ENCODE assay signal across 2 cellular contexts in the genomic region with DNA sequence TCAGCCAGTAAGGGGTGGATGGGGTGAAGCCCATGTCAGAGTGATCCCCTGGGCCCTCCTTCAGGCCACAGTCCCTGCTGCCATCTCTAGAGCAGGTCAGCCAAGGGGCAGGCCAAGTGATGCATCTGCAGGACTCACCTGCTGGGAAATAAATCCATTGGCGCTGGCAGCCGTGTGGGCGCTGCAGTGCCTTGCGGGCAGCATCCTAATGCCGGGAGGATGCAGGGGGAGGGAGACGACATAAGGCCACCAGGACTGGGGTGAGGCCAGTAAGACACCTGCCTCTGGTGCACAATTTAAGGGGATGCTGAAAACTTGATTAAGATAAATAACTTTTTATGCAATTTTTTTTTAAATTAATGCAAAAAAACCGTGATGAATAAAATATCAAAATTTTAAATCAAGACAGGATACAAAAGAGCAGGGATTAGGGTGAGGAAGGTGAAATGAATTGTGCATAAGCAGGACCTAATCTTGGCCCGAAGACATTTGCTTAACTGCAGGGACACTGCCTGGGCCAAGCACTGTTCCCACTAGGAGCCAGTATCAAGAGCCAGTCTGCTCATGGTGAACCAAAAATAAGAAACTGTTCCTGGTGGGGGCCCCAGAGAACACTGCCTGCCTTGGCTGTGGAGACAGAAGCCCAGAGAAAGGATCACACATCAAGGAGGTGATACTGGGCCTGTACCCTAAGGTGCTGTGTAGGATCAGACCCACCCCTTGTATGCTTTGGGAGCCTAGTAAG.
TF ChIP-seq lines count a peak whose summit lies in the region.

No MANE protein-coding gene starts in this region.

TF ChIP-seq in WTC11, 78 proteins besides CTCF, POLR2A, EP300 and RAD21 (continued from another document):
- TF ChIP-seq, protein P1, sequence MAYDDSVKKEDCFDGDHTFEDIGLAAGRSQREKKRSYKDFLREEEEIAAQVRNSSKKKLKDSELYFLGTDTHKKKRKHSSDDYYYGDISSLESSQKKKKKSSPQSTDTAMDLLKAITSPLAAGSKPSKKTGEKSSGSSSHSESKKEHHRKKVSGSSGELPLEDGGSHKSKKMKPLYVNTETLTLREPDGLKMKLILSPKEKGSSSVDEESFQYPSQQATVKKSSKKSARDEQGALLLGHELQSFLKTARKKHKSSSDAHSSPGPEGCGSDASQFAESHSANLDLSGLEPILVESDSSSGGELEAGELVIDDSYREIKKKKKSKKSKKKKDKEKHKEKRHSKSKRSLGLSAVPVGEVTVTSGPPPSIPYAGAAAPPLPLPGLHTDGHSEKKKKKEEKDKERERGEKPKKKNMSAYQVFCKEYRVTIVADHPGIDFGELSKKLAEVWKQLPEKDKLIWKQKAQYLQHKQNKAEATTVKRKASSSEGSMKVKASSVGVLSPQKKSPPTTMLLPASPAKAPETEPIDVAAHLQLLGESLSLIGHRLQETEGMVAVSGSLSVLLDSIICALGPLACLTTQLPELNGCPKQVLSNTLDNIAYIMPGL (CRISPR knock-in tag; IDR thresholded peaks at IDR 0.05) = no peak
- no peak for TF ChIP-seq ESRRA (CRISPR knock-in tag; IDR thresholded peaks at IDR 0.05; ENCODE audit: borderline replicate concordance)
- no peak for TF ChIP-seq USF2 (CRISPR knock-in tag; IDR thresholded peaks at IDR 0.05)
- TF ChIP-seq, protein P2, sequence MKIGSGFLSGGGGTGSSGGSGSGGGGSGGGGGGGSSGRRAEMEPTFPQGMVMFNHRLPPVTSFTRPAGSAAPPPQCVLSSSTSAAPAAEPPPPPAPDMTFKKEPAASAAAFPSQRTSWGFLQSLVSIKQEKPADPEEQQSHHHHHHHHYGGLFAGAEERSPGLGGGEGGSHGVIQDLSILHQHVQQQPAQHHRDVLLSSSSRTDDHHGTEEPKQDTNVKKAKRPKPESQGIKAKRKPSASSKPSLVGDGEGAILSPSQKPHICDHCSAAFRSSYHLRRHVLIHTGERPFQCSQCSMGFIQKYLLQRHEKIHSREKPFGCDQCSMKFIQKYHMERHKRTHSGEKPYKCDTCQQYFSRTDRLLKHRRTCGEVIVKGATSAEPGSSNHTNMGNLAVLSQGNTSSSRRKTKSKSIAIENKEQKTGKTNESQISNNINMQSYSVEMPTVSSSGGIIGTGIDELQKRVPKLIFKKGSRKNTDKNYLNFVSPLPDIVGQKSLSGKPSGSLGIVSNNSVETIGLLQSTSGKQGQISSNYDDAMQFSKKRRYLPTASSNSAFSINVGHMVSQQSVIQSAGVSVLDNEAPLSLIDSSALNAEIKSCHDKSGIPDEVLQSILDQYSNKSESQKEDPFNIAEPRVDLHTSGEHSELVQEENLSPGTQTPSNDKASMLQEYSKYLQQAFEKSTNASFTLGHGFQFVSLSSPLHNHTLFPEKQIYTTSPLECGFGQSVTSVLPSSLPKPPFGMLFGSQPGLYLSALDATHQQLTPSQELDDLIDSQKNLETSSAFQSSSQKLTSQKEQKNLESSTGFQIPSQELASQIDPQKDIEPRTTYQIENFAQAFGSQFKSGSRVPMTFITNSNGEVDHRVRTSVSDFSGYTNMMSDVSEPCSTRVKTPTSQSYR (CRISPR knock-in tag; IDR thresholded peaks at IDR 0.05) = no peak
- TF ChIP-seq, protein P3, sequence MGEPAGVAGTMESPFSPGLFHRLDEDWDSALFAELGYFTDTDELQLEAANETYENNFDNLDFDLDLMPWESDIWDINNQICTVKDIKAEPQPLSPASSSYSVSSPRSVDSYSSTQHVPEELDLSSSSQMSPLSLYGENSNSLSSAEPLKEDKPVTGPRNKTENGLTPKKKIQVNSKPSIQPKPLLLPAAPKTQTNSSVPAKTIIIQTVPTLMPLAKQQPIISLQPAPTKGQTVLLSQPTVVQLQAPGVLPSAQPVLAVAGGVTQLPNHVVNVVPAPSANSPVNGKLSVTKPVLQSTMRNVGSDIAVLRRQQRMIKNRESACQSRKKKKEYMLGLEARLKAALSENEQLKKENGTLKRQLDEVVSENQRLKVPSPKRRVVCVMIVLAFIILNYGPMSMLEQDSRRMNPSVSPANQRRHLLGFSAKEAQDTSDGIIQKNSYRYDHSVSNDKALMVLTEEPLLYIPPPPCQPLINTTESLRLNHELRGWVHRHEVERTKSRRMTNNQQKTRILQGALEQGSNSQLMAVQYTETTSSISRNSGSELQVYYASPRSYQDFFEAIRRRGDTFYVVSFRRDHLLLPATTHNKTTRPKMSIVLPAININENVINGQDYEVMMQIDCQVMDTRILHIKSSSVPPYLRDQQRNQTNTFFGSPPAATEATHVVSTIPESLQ (CRISPR knock-in tag; IDR thresholded peaks at IDR 0.05) = no peak

TF ChIP-seq in H1, 55 proteins besides CTCF, POLR2A, EP300 and RAD21 (continued from another document):
- no peak for TF ChIP-seq CHD7 (IDR thresholded peaks at IDR 0.05; ENCODE audit: insufficient replicate concordance, low read length)
- no peak for TF ChIP-seq TAF1 (IDR thresholded peaks at IDR 0.05; ENCODE audit: low read depth, low read length)
- no peak for TF ChIP-seq SRF (IDR thresholded peaks at IDR 0.05; ENCODE audit: low read depth, low read length)
- TF ChIP-seq RXRA (IDR thresholded peaks at IDR 0.05; ENCODE audit: insufficient read depth, low read depth, low read length) = no peak
- no peak for TF ChIP-seq CHD2 (IDR thresholded peaks at IDR 0.05; ENCODE audit: low read length)
- no peak for TF ChIP-seq RBBP5 (IDR thresholded peaks at IDR 0.05; ENCODE audit: borderline replicate concordance, low read depth, low read length)
- TF ChIP-seq RNF2 (IDR thresholded peaks at IDR 0.05; ENCODE audit: borderline replicate concordance, low read depth, low read length, missing control alignments, poor library complexity, severe bottlenecking) = no peak
- no peak for TF ChIP-seq E2F6 (IDR thresholded peaks at IDR 0.05)
- TF ChIP-seq HDAC6 (IDR thresholded peaks at IDR 0.05; ENCODE audit: low read depth, low read length) = no peak
- TF ChIP-seq JUN (IDR thresholded peaks at IDR 0.05; ENCODE audit: low read depth, low read length) = no peak
- no peak for TF ChIP-seq ASH2L (IDR thresholded peaks at IDR 0.05; ENCODE audit: low read length)
- TF ChIP-seq, protein P4, sequence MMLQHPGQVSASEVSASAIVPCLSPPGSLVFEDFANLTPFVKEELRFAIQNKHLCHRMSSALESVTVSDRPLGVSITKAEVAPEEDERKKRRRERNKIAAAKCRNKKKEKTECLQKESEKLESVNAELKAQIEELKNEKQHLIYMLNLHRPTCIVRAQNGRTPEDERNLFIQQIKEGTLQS (IDR thresholded peaks at IDR 0.05; ENCODE audit: insufficient read depth, low read depth, low read length) = no peak
